Comparison of ENCODE assay signal across 9 cellular contexts in genomic region chr9:98815552-98815951, GRCh38.
"Had no signal": no experiment of that assay in that cellular context is flagged by ENCODE, and none has a peak within 500 bp of the region (broad histone marks: within the 10 kb centered on the region; RNA-seq: fewer than 3 reads in every experiment).

No MANE protein-coding gene starts in this region.

- H3K36me3 ChIP-seq: HAP-1 had no signal

- H3K4me1 ChIP-seq: HAP-1 had no signal

- FAIRE-seq: HTR-8/SVneo had no signal

- H3K9me3 ChIP-seq: HAP-1 had no signal

- H2AFZ ChIP-seq: GM23248 had no signal

- ATAC-seq: HCT116 had no signal

- H3K4me3 ChIP-seq: GM23248, HAP-1 had no signal

- DNase-seq: GM23248, GOT3, H7, HFFc6, IMR-90, KBM-7 had no signal

- H3K9ac ChIP-seq: GM23248 had no signal

- H3K27ac ChIP-seq: GM23248 had no signal
